ENCODE assay signal across 10 cellular contexts in genomic region chr7:149494738-149495368, GRCh38. TPM values are rescaled to one million over a fixed set of nuclear protein-coding genes. Genes with fewer than 3 reads are reported as not detected.
DNase-seq lines count a peak whose midpoint lies in the region; ATAC-seq, FAIRE-seq and TF ChIP-seq lines count a peak whose summit lies in the region.
"Had no signal": no experiment of that assay in that cellular context is flagged by ENCODE, and none has a peak within 500 bp of the region (broad histone marks: within the 10 kb centered on the region; RNA-seq: fewer than 3 reads in every experiment).

No MANE protein-coding gene starts in this region.

- POLR2A ChIA-PET in K562 (lab: Yijun Ruan, JAX): interaction anchor here (0.6 to 2.6 kb wide), 10 partner anchors 9 to 1644 kb away, joined by 3 to 14 read pairs (median 4); no protein-coding TSS in a partner anchor
- POLR2A ChIA-PET in naive thymus-derived CD8-positive, alpha-beta T cell (lab: Charles Lee): interaction anchor here (1.8 to 2.5 kb wide), 2 partner anchors 34 to 233 kb away, joined by 4 to 13 read pairs; partner anchors contain the start of genes ZNF777 and ZNF783

- H3K27me3 ChIP-seq in KMS-11 (ENCODE audit: insufficient read depth, low read depth) (no peaks in the 10 kb centered on the region), K562 (ENCODE audit: control insufficient read depth in 2 of 2, insufficient read depth in 2 of 2, low read length in 2 of 2) (no peaks in the 10 kb centered on the region; a peak in 1 of 5 replicates), MG63 (no peaks in the 10 kb centered on the region)

- H3K9ac ChIP-seq in KMS-11 (no peak overlapping the region), K562 (ENCODE audit: insufficient read depth in 1 of 2, low read depth in 2 of 2, low read length in 2 of 2) (peak overlapping the region; percentile 36 to 40; a peak in 2 of 4 replicates)

- TF ChIP-seq EP300 in K562 (IDR thresholded peaks at IDR 0.05; ENCODE audit: low read length): peak; percentile 84

- no peaks in the 10 kb centered on the region; the same call in 1 of the 2 replicates for H3K36me3 ChIP-seq in KMS-11 (ENCODE audit: insufficient read depth)
- H3K36me3 ChIP-seq in K562 (ENCODE audit: control insufficient read depth, insufficient read depth, low read length): peaks cover 57% of the 10 kb centered on the region
- H3K36me3 ChIP-seq in MG63: peaks cover 4% of the 10 kb centered on the region

- H3K36me3 Mint-ChIP-seq in naive thymus-derived CD8-positive, alpha-beta T cell: peaks cover 0 to 49% (median 18%) of the 10 kb centered on the region in 3 donors

- TF ChIP-seq POLR2A in K562 (conservative IDR thresholded peaks at IDR 0.05): no peak

- in situ Hi-C loops in K562 (cut with MboI): no loop called here

- no peaks in the 10 kb centered on the region for H3K9me3 Mint-ChIP-seq in naive thymus-derived CD8-positive, alpha-beta T cell
- H3K9me3 Mint-ChIP-seq: activated naive CD8-positive, alpha-beta T cell treated with anti-CD3 and anti-CD28 coated beads, Interleukin-2, amount 10 ng/mL, durations not matched to agents 7 days and 5 days had no signal

- H3K4me2 ChIP-seq in KMS-11 (peak overlapping the region; percentile 95), K562 (ENCODE audit: insufficient read depth, low read length) (peak overlapping the region; percentile 94)

- peak overlapping the region in 6 of 10 donors; percentile 2 to 96 (median 72) for H3K4me3 Mint-ChIP-seq in naive thymus-derived CD8-positive, alpha-beta T cell

- TF ChIP-seq CTCF in KMS-11 (conservative IDR thresholded peaks at IDR 0.05; ENCODE audit: low read depth, low read length) (no peak), K562 (IDR thresholded peaks at IDR 0.05 in 2 of 3, conservative IDR thresholded peaks at IDR 0.05 in 1 of 3; ENCODE audit: insufficient read depth in 2 of 3, low read depth in 1 of 3, low read length in 3 of 3) (0 out of 6 replicates have a peak, but pooled peaks of 1 of the 3 experiments have one; percentile 13)

- H3K9me3 ChIP-seq in K562 (replicated peaks; ENCODE audit: control insufficient read depth, insufficient read depth, low read depth, low read length): no peaks in the 10 kb centered on the region
- no peaks in the 10 kb centered on the region for H3K9me3 ChIP-seq in MG63
- H3K9me3 ChIP-seq: HAP-1 had no signal

- no peaks in the 10 kb centered on the region for H3K27me3 Mint-ChIP-seq in naive thymus-derived CD8-positive, alpha-beta T cell
- H3K27me3 Mint-ChIP-seq: activated naive CD8-positive, alpha-beta T cell treated with anti-CD3 and anti-CD28 coated beads, Interleukin-2, amount 10 ng/mL, durations not matched to agents 7 days and 5 days had no signal

- FAIRE-seq in K562 (lab: Jason Lieb, UNC) (peak; percentile 84), frontal cortex (lab: Jason Lieb, UNC) (no peak)

- 32% methylated on average over 6 of the region's 6 CpGs for WGBS in K562 (ENCODE audit: insufficient coverage, low coverage, missing lambda C conversion rate)

- H3K27ac Mint-ChIP-seq in naive thymus-derived CD8-positive, alpha-beta T cell: peak overlapping the region in 9 of 10 donors; percentile 53 to 94 (median 72)
- H3K27ac Mint-ChIP-seq: activated naive CD8-positive, alpha-beta T cell treated with anti-CD3 and anti-CD28 coated beads, Interleukin-2, amount 10 ng/mL, durations not matched to agents 7 days and 5 days had no signal

- no TSS peak for BruUV-seq in K562 (replicated peaks; lab: Mats Ljungman, UMichigan)

- H3K4me1 ChIP-seq in KMS-11 (ENCODE audit: low read depth, poor library complexity, severe bottlenecking) (peaks cover 22% of the 10 kb centered on the region), K562 (replicated peaks in 1 of 2; ENCODE audit: control insufficient read depth in 2 of 2, insufficient read depth in 2 of 2, low read length in 2 of 2) (peaks cover 31 to 34% of the 10 kb centered on the region in 2 experiments)

- peaks cover 22% of the 10 kb centered on the region for H3K79me2 ChIP-seq in KMS-11 (ENCODE audit: insufficient read depth, low read depth)
- peaks cover 33% of the 10 kb centered on the region for H3K79me2 ChIP-seq in K562 (ENCODE audit: control insufficient read depth, insufficient read depth, low read length)

- 0 out of 4 replicates have a peak, but pooled peaks of 1 of the 2 experiments have one; percentile 2 for TF ChIP-seq RAD21 in K562 (CRISPR knock-in tag; conservative IDR thresholded peaks at IDR 0.05 in 1 of 2, IDR thresholded peaks at IDR 0.05 in 1 of 2)

- intact Hi-C loops in K562 (cut with micrococcal nuclease): loop anchor here (5.0 kb wide), 3 partner anchors 102 to 513 kb away; partner anchors contain the start of gene ZNF282

- CTCF ChIA-PET in K562 (lab: Yijun Ruan, JAX; ENCODE audit: low intra/inter-chr PET ratio): no interaction called here

- H4K20me1 ChIP-seq in KMS-11 (ENCODE audit: insufficient read depth) (no peaks in the 10 kb centered on the region), K562 (replicated peaks; ENCODE audit: control insufficient read depth, insufficient read depth, low read length) (peaks cover 5% of the 10 kb centered on the region)

- peaks cover 6% of the 10 kb centered on the region for H3K9me1 ChIP-seq in K562 (ENCODE audit: control insufficient read depth, insufficient read depth, low read length)

- no peak overlapping the region for H2AFZ ChIP-seq in KMS-11 (ENCODE audit: low read depth)
- no peak overlapping the region for H2AFZ ChIP-seq in K562 (ENCODE audit: low read depth, low read length)

- DNase-seq in AML-193 (lab: John Stamatoyannopoulos, UW): peak; percentile 39 to 56
- peak in 2 of 4 experiments; percentile 59 to 75 for DNase-seq in K562 (ENCODE audit: extremely low read depth in 1 of 4, low spot score in 3 of 4)
- no peak for DNase-seq in naive thymus-derived CD8-positive, alpha-beta T cell
- no peak for DNase-seq in frontal cortex (ENCODE audit: low spot score in 2 of 2)
- DNase-seq in activated gamma-delta T cell treated with Interleukin-2 at 50 U/mL for 16 hours: no peak
- no peak for DNase-seq in MG63
- DNase-seq in GM19240 (ENCODE audit: insufficient read length, low spot score): no peak
- DNase-seq: activated naive CD8-positive, alpha-beta T cell treated with anti-CD3 and anti-CD28 coated beads, Interleukin-2, amount 10 ng/mL, durations not matched to agents 7 days and 5 days had no signal

- H3K4me3 ChIP-seq in KMS-11 (IDR thresholded peaks at IDR 0.05; ENCODE audit: insufficient read depth, low read depth, low read length) (no peak overlapping the region), K562 (no peak overlapping the region), MG63 (no peak overlapping the region)
- H3K4me3 ChIP-seq: HAP-1 had no signal

- H3K4me1 Mint-ChIP-seq in naive thymus-derived CD8-positive, alpha-beta T cell: peaks cover 19 to 35% (median 32%) of the 10 kb centered on the region in 4 donors

- peak; percentile 32 for ATAC-seq in K562
- ATAC-seq in naive thymus-derived CD8-positive, alpha-beta T cell: no peak

- H3K27ac ChIP-seq in KMS-11 (no peak overlapping the region), K562 (ENCODE audit: extremely low read depth, low read depth, low read length) (peak overlapping the region; percentile 70)

RNA-seq across cellular contexts. Expression of gene ZNF746, which starts 2.8 kb away (rescaled TPM):
- total RNA-seq in K562 (2011; cell fraction: chromatin; rRNA removed; ENCODE audit: low replicate concordance): 47.9 and 50.2 TPM in 2 replicates
- total RNA-seq in K562 (2011; cell fraction: nucleolus; rRNA removed): 32.7 and 35.9 TPM in 2 replicates
- 45.2 and 65.0 TPM in 2 replicates for total RNA-seq in K562 (2011; cell fraction: nucleoplasm; rRNA removed)
- 25.2 and 28.7 TPM in 2 replicates for total RNA-seq in K562 (2014; rRNA removed)
- total RNA-seq in K562 (2014; rRNA removed; fragmentation: Illumina TruSeq; extraction: Trizol): 7.7 and 8.8 TPM in 2 replicates
- total RNA-seq in K562 (2015; rRNA removed; fragmentation: Illumina TruSeq; extraction: Trizol): 13.4 and 14.1 TPM in 2 replicates
- total RNA-seq in K562 (2021): 30.7 and 31.6 TPM in 2 replicates
- 7.3 and 12.6 TPM in 2 replicates for polyA plus RNA-seq in K562 (2011; rRNA removed)
- 9.1 and 13.7 TPM in 2 replicates for polyA plus RNA-seq in K562 (2011; cell fraction: cytosol; rRNA removed)
- 32.2 and 48.8 TPM in 2 replicates for polyA plus RNA-seq in K562 (2011; cell fraction: nucleus; rRNA removed)
- 16.6 and 19.9 TPM in 2 replicates for polyA plus RNA-seq in K562 (2012)
- polyA plus RNA-seq in K562 (2014; fragmentation: Illumina TruSeq; extraction: Trizol): 13.3 and 17.9 TPM in 2 replicates
- polyA plus RNA-seq in K562 (2014; fragmentation: Nextera tagmentation; extraction: Ambion mirVana): 1 to 10 TPM; 1.7 to 2.0 TPM
- 15.3 and 18.9 TPM in 2 replicates for polyA plus RNA-seq in K562 (2014; rRNA removed)
- 10.5 and 10.9 TPM in 2 replicates for polyA minus RNA-seq in K562 (2011; rRNA and poly(A)+ RNA removed)
- polyA minus RNA-seq in K562 (2011; cell fraction: cytosol; rRNA and poly(A)+ RNA removed): 12.9 and 19.2 TPM in 2 replicates
- 22.9 and 28.7 TPM in 2 replicates for polyA minus RNA-seq in K562 (2011; cell fraction: nucleus; rRNA and poly(A)+ RNA removed)
- total RNA-seq in naive thymus-derived CD8-positive, alpha-beta T cell: 10 to 100 TPM; 24.4 to 26.0 TPM
- 10 to 100 TPM in 1 of 3 donors, 1 to 10 TPM in 2; 5.9 to 10.9 (median 7.2) TPM for polyA plus RNA-seq in naive thymus-derived CD8-positive, alpha-beta T cell
- total RNA-seq in frontal cortex: 23.2 TPM
- total RNA-seq in MG63 (2014; rRNA removed; shearing (Covaris generic); ENCODE audit: low replicate concordance): 12.9 and 14.4 TPM in 2 replicates

RNA-seq across cellular contexts. Expression of gene ZNF777, which starts 34.0 kb away (rescaled TPM):
- 5.2 and 9.7 TPM in 2 replicates for total RNA-seq in K562 (2011; cell fraction: chromatin; rRNA removed; ENCODE audit: low replicate concordance)
- total RNA-seq in K562 (2011; cell fraction: nucleolus; rRNA removed): 7.9 and 8.3 TPM in 2 replicates
- total RNA-seq in K562 (2011; cell fraction: nucleoplasm; rRNA removed): 4.2 and 6.0 TPM in 2 replicates
- total RNA-seq in K562 (2014; rRNA removed): 17.8 and 19.8 TPM in 2 replicates
- 5.5 and 7.0 TPM in 2 replicates for total RNA-seq in K562 (2014; rRNA removed; fragmentation: Illumina TruSeq; extraction: Trizol)
- total RNA-seq in K562 (2015; rRNA removed; fragmentation: Illumina TruSeq; extraction: Trizol): 9.0 and 10.6 TPM in 2 replicates
- 29.3 and 32.6 TPM in 2 replicates for total RNA-seq in K562 (2021)
- 5.5 and 7.8 TPM in 2 replicates for polyA plus RNA-seq in K562 (2011; rRNA removed)
- polyA plus RNA-seq in K562 (2011; cell fraction: cytosol; rRNA removed): 10.5 and 18.7 TPM in 2 replicates
- 5.7 and 8.6 TPM in 2 replicates for polyA plus RNA-seq in K562 (2011; cell fraction: nucleus; rRNA removed)
- 15.3 and 16.5 TPM in 2 replicates for polyA plus RNA-seq in K562 (2012)
- polyA plus RNA-seq in K562 (2014; fragmentation: Illumina TruSeq; extraction: Trizol): 17.5 and 18.8 TPM in 2 replicates
- under 1 TPM; 0.11 to 0.13 TPM for polyA plus RNA-seq in K562 (2014; fragmentation: Nextera tagmentation; extraction: Ambion mirVana)
- 15.0 and 17.5 TPM in 2 replicates for polyA plus RNA-seq in K562 (2014; rRNA removed)
- polyA minus RNA-seq in K562 (2011; rRNA and poly(A)+ RNA removed): 7.3 and 9.3 TPM in 2 replicates
- 12.0 and 21.2 TPM in 2 replicates for polyA minus RNA-seq in K562 (2011; cell fraction: cytosol; rRNA and poly(A)+ RNA removed)
- polyA minus RNA-seq in K562 (2011; cell fraction: nucleus; rRNA and poly(A)+ RNA removed): 5.3 and 6.0 TPM in 2 replicates
- 10 to 100 TPM; 18.1 to 18.9 TPM for total RNA-seq in naive thymus-derived CD8-positive, alpha-beta T cell
- polyA plus RNA-seq in naive thymus-derived CD8-positive, alpha-beta T cell: 1 to 10 TPM; 1.1 to 3.6 (median 1.9) TPM
- 4.5 TPM for total RNA-seq in frontal cortex
- 10.1 and 14.8 TPM in 2 replicates for total RNA-seq in MG63 (2014; rRNA removed; shearing (Covaris generic); ENCODE audit: low replicate concordance)

Comparison
In these comparisons a context has a peak if more than half of its experiments do, and no peak if none do; other contexts are left out.
1. DNase-seq: peak in AML-193 (2 of 2); none in naive thymus-derived CD8-positive, alpha-beta T cell (0 of 10), frontal cortex (0 of 2), activated gamma-delta T cell treated with Interleukin-2 at 50 U/mL for 16 hours (single experiment), MG63 (single experiment) and GM19240 (single experiment).